In the genomic region with DNA sequence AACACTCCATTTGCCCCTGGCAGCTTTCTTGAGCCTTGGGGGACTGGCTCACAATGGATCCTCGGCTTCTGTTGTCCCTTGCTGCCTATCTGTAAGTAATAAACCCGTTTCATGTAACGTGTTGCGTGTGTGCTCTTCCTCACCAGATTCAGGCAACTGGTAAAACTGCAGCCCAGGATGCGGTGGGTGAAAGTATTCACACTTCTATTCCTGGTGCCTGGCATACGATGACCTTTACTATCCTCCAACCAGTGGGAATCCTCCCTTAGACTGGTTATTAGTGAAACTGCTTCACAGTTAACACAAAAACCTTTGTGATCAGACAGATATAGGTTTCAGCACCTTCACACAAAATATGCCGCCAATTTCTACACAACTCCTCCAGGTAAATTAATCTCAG, we compare ENCODE assay signal across 24 cellular contexts. TPM values are rescaled to one million over a fixed set of nuclear protein-coding genes. Genes with fewer than 3 reads are reported as not detected.
A peak's percentile ranks its signal among the peaks of the same experiment; 100 is the strongest.
DNase-seq lines count a peak whose midpoint lies in the region; ATAC-seq and TF ChIP-seq lines count a peak whose summit lies in the region.
"Had no signal": no experiment of that assay in that cellular context is flagged by ENCODE, and none has a peak within 500 bp of the region (broad histone marks: within the 10 kb centered on the region; RNA-seq: fewer than 3 reads in every experiment).

No MANE protein-coding gene starts in this region.

- H3K36me3 Mint-ChIP-seq in T-helper 17 cell (ENCODE audit: low read depth): peaks cover 5% of the 10 kb centered on the region

- H3K4me1 ChIP-seq in left ventricle myocardium inferior (peaks cover 8% of the 10 kb centered on the region), psoas muscle (no peaks in the 10 kb centered on the region)
- H3K4me1 ChIP-seq: A549; BE2C; BLaER1 treated with 17β-estradiol and CSF1 and Interleukin-3, amounts not matched to agents 10 nM and 100 nM; HAP-1 had no signal

- H3K27me3 Mint-ChIP-seq in T-helper 17 cell: no peaks in the 10 kb centered on the region
- H3K27me3 Mint-ChIP-seq: CD4-positive, alpha-beta memory T cell had no signal

- ATAC-seq in left cardiac atrium (peak; percentile 33 to 90), T-helper 17 cell (no peak), psoas muscle (peak; percentile 47 to 62 (median 56)), GM19455 (IDR thresholded peaks at IDR 0.05; ENCODE audit: unreplicated experiment) (no peak)
- ATAC-seq: A549 had no signal

- DNase-seq in left cardiac atrium (no peak), left ventricle myocardium inferior (no peak), T-helper 17 cell (no peak), iPS-NIHi11 (ENCODE audit: low spot score) (peak; percentile 4), psoas muscle (no peak), T-helper 2 cell (no peak), NCI-H345 (lab: John Stamatoyannopoulos, UW) (no peak)
- DNase-seq: 8988T; ACHN; AML-193; BE2C; Calu3; CD4-positive, alpha-beta memory T cell; COR-L47; DMS53; DMS79 treated with DMSO at 0.1 percent for 48 hours; GF-D8; GOT3; HFFc6 had no signal

- no peaks in the 10 kb centered on the region for H3K4me1 Mint-ChIP-seq in T-helper 17 cell
- H3K4me1 Mint-ChIP-seq: CD14-positive monocyte; CD4-positive, alpha-beta memory T cell had no signal

- WGBS in psoas muscle, 3 donors: 60 to 71% (median 63%) methylated on average over 7 of the region's 7 CpGs

- H3K27ac ChIP-seq in left ventricle myocardium inferior (replicated peaks): no peak overlapping the region
- H3K27ac ChIP-seq in psoas muscle: no peak overlapping the region
- H3K27ac ChIP-seq: A549; BLaER1 treated with 17β-estradiol and CSF1 and Interleukin-3, amounts not matched to agents 10 nM and 100 nM had no signal

- H3K36me3 ChIP-seq in left ventricle myocardium inferior (peaks cover 58% of the 10 kb centered on the region), psoas muscle (ENCODE audit: insufficient read depth in 1 of 2, low read depth in 1 of 2) (peaks cover 0 to 89% of the 10 kb centered on the region in 2 donors)

- peak overlapping the region; percentile 24 for H3K27ac Mint-ChIP-seq in T-helper 17 cell
- H3K27ac Mint-ChIP-seq: CD4-positive, alpha-beta memory T cell had no signal

- no peak overlapping the region for H3K4me3 ChIP-seq in left ventricle myocardium inferior
- H3K4me3 ChIP-seq in psoas muscle: no peak overlapping the region
- H3K4me3 ChIP-seq: A549; BLaER1 treated with 17β-estradiol and CSF1 and Interleukin-3, amounts not matched to agents 10 nM and 100 nM; HAP-1 had no signal

- H3K27me3 ChIP-seq in left ventricle myocardium inferior (ENCODE audit: low read depth) (no peaks in the 10 kb centered on the region), psoas muscle (ENCODE audit: insufficient read depth in 3 of 3, low read length in 2 of 3) (no peaks in the 10 kb centered on the region)
- H3K27me3 ChIP-seq: BE2C; BLaER1 treated with 17β-estradiol and CSF1 and Interleukin-3, amounts not matched to agents 10 nM and 100 nM had no signal

- intact Hi-C loops in left cardiac atrium (cut with DNase I) (no loop called here), left ventricle myocardium inferior (cut with micrococcal nuclease) (no loop called here), psoas muscle (cut with DNase I) (no loop called here)

- no peaks in the 10 kb centered on the region for H3K9me3 ChIP-seq in left ventricle myocardium inferior (replicated peaks)
- H3K9me3 ChIP-seq in T-helper 17 cell (ENCODE audit: control insufficient read depth, low read length, poor library complexity, severe bottlenecking): no peaks in the 10 kb centered on the region
- no peaks in the 10 kb centered on the region for H3K9me3 ChIP-seq in psoas muscle
- H3K9me3 ChIP-seq: A549; BE2C; BLaER1 treated with 17β-estradiol and CSF1 and Interleukin-3, amounts not matched to agents 10 nM and 100 nM; HAP-1 had no signal

- H3K4me3 Mint-ChIP-seq in T-helper 17 cell: no peak overlapping the region
- H3K4me3 Mint-ChIP-seq: CD14-positive monocyte; CD4-positive, alpha-beta memory T cell; HFFc6 had no signal

- TF ChIP-seq CTCF in left ventricle myocardium inferior (IDR thresholded peaks at IDR 0.05; ENCODE audit: borderline replicate concordance) (no peak), psoas muscle (IDR thresholded peaks at IDR 0.05) (no peak)

RNA-seq across cellular contexts. Expression of a gene that starts 13.6 kb away (rescaled TPM):
- 1 to 10 TPM; 6.3 to 9.0 TPM for total RNA-seq in left cardiac atrium
- total RNA-seq in left ventricle myocardium inferior: 6.5 TPM
- 1 to 10 TPM; 2.4 to 3.3 TPM for total RNA-seq in T-helper 17 cell
- 1 to 10 TPM; 5.0 to 5.5 (median 5.5) TPM for total RNA-seq in psoas muscle
- polyA plus RNA-seq in psoas muscle: 1 to 10 TPM in 1 of 3 donors, under 1 TPM in 2; 0.65 to 2.2 (median 0.97) TPM

RNA-seq across cellular contexts. Expression of a gene that starts 26.3 kb away (rescaled TPM):
- 10 to 100 TPM; 39.2 to 53.4 TPM for total RNA-seq in left cardiac atrium
- 62.4 TPM for total RNA-seq in left ventricle myocardium inferior
- total RNA-seq in T-helper 17 cell: 10 to 100 TPM; 13.4 to 18.0 TPM
- 10 to 100 TPM; 39.3 to 69.8 (median 51.3) TPM for total RNA-seq in psoas muscle
- polyA plus RNA-seq in psoas muscle: 10 to 100 TPM; 21.9 to 28.7 (median 23.1) TPM

RNA-seq across cellular contexts. Expression of a gene that starts 26.9 kb away (rescaled TPM):
- 1 to 10 TPM; 6.5 to 8.0 TPM for total RNA-seq in left cardiac atrium
- 8.1 TPM for total RNA-seq in left ventricle myocardium inferior
- 10 to 100 TPM; 10.5 to 11.5 TPM for total RNA-seq in T-helper 17 cell
- total RNA-seq in psoas muscle: 1 to 10 TPM; 4.5 to 7.7 (median 5.1) TPM
- 1 to 10 TPM in 1 of 3 donors, under 1 TPM in 2; 0.76 to 2.8 (median 0.81) TPM for polyA plus RNA-seq in psoas muscle

Comparison
In these comparisons a context has a peak if more than half of its experiments do, and no peak if none do; other contexts are left out.
1. ATAC-seq: peak in left cardiac atrium (2 of 2) and psoas muscle (4 of 4); none in T-helper 17 cell (single experiment) and GM19455 (single experiment).